Comparison of ENCODE assay signal across 11 cellular contexts in the genomic region with DNA sequence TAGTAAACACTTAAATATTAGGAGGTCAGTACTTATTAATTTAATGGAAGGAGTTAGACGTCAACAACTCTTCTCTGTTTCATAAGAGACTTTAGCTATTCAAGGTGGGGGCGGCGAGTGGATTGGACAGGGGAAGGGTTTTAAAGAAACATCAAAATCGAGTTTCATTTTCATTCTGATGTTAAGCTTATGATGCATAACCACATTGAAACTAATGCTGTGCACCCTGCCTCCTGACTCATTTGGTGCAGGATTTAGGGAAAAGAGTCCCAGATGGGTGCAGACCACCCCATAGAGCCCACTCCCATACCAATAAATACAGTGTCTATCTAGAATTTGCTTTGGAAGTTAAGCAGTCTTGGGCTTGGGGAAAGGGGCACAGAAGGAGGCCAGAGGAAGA. TPM values are rescaled to one million over a fixed set of nuclear protein-coding genes. Genes with fewer than 3 reads are reported as not detected.
DNase-seq lines count a peak whose midpoint lies in the region; ATAC-seq lines count a peak whose summit lies in the region.
"Had no signal": no experiment of that assay in that cellular context is flagged by ENCODE, and none has a peak within 500 bp of the region (broad histone marks: within the 10 kb centered on the region; RNA-seq: fewer than 3 reads in every experiment).

No MANE protein-coding gene starts in this region.

- POLR2A ChIA-PET in activated CD4-positive, alpha-beta T cell treated with anti-CD3 and anti-CD28 coated beads for 36 hours (lab: Charles Lee), result interaction anchor here (0.7 to 0.8 kb wide), 2 partner anchors 14 to 273 kb away, joined by 3 read pairs; no protein-coding TSS in a partner anchor
- POLR2A ChIA-PET in activated CD8-positive, alpha-beta T cell treated with anti-CD3 and anti-CD28 coated beads, Interleukin-2, amount 10 ng/mL, durations not matched to agents 7 days and 5 days (lab: Charles Lee), result interaction anchor here (1.1 to 1.5 kb wide), 2 partner anchors 113 to 274 kb away, joined by 3 read pairs; a partner anchor contains a TSS

- no peak overlapping the region for H3K4me3 ChIP-seq in GM23248

- CTCF ChIA-PET in activated CD4-positive, alpha-beta T cell treated with anti-CD3 and anti-CD28 coated beads for 36 hours (lab: Charles Lee), result interaction anchor here (0.6 to 13.0 kb wide), 13 partner anchors 8 to 363 kb away, joined by 3 to 207 read pairs (median 4); a partner anchor contains a TSS
- CTCF ChIA-PET in activated CD8-positive, alpha-beta T cell treated with anti-CD3 and anti-CD28 coated beads, Interleukin-2, amount 10 ng/mL, durations not matched to agents 7 days and 5 days (lab: Charles Lee), result interaction anchor here (0.8 to 11.2 kb wide), 9 partner anchors 10 to 310 kb away, joined by 3 to 213 read pairs (median 5); a partner anchor contains a TSS

- WGBS in GM23248 (ENCODE audit: low coverage in 1 of 2, low lambda C conversion rate in 2 of 2, missing lambda C conversion rate in 2 of 2), 2 experiments, result 71 to 72% methylated on average over 4 of the region's 4 CpGs

- no peak overlapping the region for H3K9ac ChIP-seq in GM23248

- H3K27me3 ChIP-seq in GM23248 (replicated peaks; ENCODE audit: insufficient read depth), result no peaks in the 10 kb centered on the region

- H3K4me2 ChIP-seq in GM23248 (ENCODE audit: unreplicated experiment), result no peak overlapping the region

- H3K27ac ChIP-seq in GM23248, result no peak overlapping the region

- H3K4me3 Mint-ChIP-seq in activated CD4-positive, alpha-beta T cell treated with anti-CD3 and anti-CD28 coated beads for 36 hours, result no peak overlapping the region
- no peak overlapping the region for H3K4me3 Mint-ChIP-seq in activated CD8-positive, alpha-beta T cell treated with anti-CD3 and anti-CD28 coated beads, Interleukin-2, amount 10 ng/mL, durations not matched to agents 7 days and 5 days

- no peak overlapping the region for H2AFZ ChIP-seq in GM23248

- peaks cover 11% of the 10 kb centered on the region for H3K4me1 ChIP-seq in GM23248 (ENCODE audit: insufficient read depth)

- H3K27me3 Mint-ChIP-seq in activated CD4-positive, alpha-beta T cell treated with anti-CD3 and anti-CD28 coated beads for 36 hours, result no peaks in the 10 kb centered on the region
- H3K27me3 Mint-ChIP-seq in activated CD8-positive, alpha-beta T cell treated with anti-CD3 and anti-CD28 coated beads, Interleukin-2, amount 10 ng/mL, durations not matched to agents 7 days and 5 days (ENCODE audit: low read depth), result no peaks in the 10 kb centered on the region

- peak overlapping the region; percentile 38 for H3K27ac Mint-ChIP-seq in activated CD4-positive, alpha-beta T cell treated with anti-CD3 and anti-CD28 coated beads for 36 hours
- peak overlapping the region; percentile 75 for H3K27ac Mint-ChIP-seq in activated CD8-positive, alpha-beta T cell treated with anti-CD3 and anti-CD28 coated beads, Interleukin-2, amount 10 ng/mL, durations not matched to agents 7 days and 5 days

- H3K4me1 Mint-ChIP-seq in activated CD4-positive, alpha-beta T cell treated with anti-CD3 and anti-CD28 coated beads for 36 hours, result peaks cover 48% of the 10 kb centered on the region
- peaks cover 36% of the 10 kb centered on the region for H3K4me1 Mint-ChIP-seq in activated CD8-positive, alpha-beta T cell treated with anti-CD3 and anti-CD28 coated beads, Interleukin-2, amount 10 ng/mL, durations not matched to agents 7 days and 5 days (ENCODE audit: low read depth)

- ATAC-seq in activated CD4-positive, alpha-beta T cell treated with anti-CD3 and anti-CD28 coated beads for 36 hours, result peak; percentile 87
- ATAC-seq in HG03025 (IDR thresholded peaks at IDR 0.05; ENCODE audit: low FRiP score, unreplicated experiment), result peak; percentile 53
- peak; percentile 63 for ATAC-seq in activated CD8-positive, alpha-beta T cell treated with anti-CD3 and anti-CD28 coated beads, Interleukin-2, amount 10 ng/mL, durations not matched to agents 7 days and 5 days

- H4K20me1 ChIP-seq in GM23248 (ENCODE audit: insufficient read depth), result no peaks in the 10 kb centered on the region; the same call in 1 of the 2 replicates

- H3K9me3 Mint-ChIP-seq in activated CD4-positive, alpha-beta T cell treated with anti-CD3 and anti-CD28 coated beads for 36 hours (ENCODE audit: low read depth), result no peaks in the 10 kb centered on the region
- no peaks in the 10 kb centered on the region for H3K9me3 Mint-ChIP-seq in activated CD8-positive, alpha-beta T cell treated with anti-CD3 and anti-CD28 coated beads, Interleukin-2, amount 10 ng/mL, durations not matched to agents 7 days and 5 days (ENCODE audit: insufficient read depth)

- no peaks in the 10 kb centered on the region for H3K9me2 ChIP-seq in GM23248 (ENCODE audit: insufficient read depth)

- no peaks in the 10 kb centered on the region for H3K9me3 ChIP-seq in GM23248 (ENCODE audit: low read depth)

- peaks cover 43% of the 10 kb centered on the region for H3K79me2 ChIP-seq in GM23248 (ENCODE audit: insufficient read depth)

- intact Hi-C loops in activated CD4-positive, alpha-beta T cell treated with anti-CD3 and anti-CD28 coated beads for 36 hours (cut with DNase I, micrococcal nuclease), result loop anchor here in 1 of 2 experiments (2.0 kb wide), 1 partner anchor 66 kb away; no protein-coding TSS in a partner anchor

- in situ Hi-C loops in GM23248 (cut with MboI), result no loop called here

- peaks cover 8% of the 10 kb centered on the region; the same call in 1 of the 2 replicates for H3K36me3 ChIP-seq in GM23248 (ENCODE audit: low read depth)

- H3K36me3 Mint-ChIP-seq in activated CD4-positive, alpha-beta T cell treated with anti-CD3 and anti-CD28 coated beads for 36 hours (ENCODE audit: low read depth), result peaks cover 39% of the 10 kb centered on the region
- H3K36me3 Mint-ChIP-seq in activated CD8-positive, alpha-beta T cell treated with anti-CD3 and anti-CD28 coated beads, Interleukin-2, amount 10 ng/mL, durations not matched to agents 7 days and 5 days (ENCODE audit: low read depth), result peaks cover 41% of the 10 kb centered on the region

- peak; percentile 82 for DNase-seq in activated CD4-positive, alpha-beta T cell treated with anti-CD3 and anti-CD28 coated beads for 36 hours
- no peak for DNase-seq in activated CD4-positive, alpha-beta T cell treated with anti-CD3 and anti-CD28 coated beads for 4 hours
- DNase-seq in activated CD8-positive, alpha-beta T cell treated with anti-CD3 and anti-CD28 coated beads, Interleukin-2, amount 10 ng/mL, durations not matched to agents 7 days and 5 days, result peak; percentile 59
- DNase-seq in stimulated activated CD8-positive, alpha-beta memory T cell treated with anti-CD3 and anti-CD28 coated beads, Interleukin-7, amount 100 ng/mL, for 48 hours (ENCODE audit: extremely low read depth in 1 of 2, low read depth in 1 of 2), result peak; percentile 29 to 50
- DNase-seq in 8988T (no peak), RKO (ENCODE audit: low spot score) (no peak), GM23248 (no peak)
- DNase-seq: NCI-H345, substantia nigra had no signal

- H3F3A ChIP-seq in GM23248 (ENCODE audit: insufficient read depth), result peaks cover 22% of the 10 kb centered on the region; the same call in 1 of the 2 replicates

RNA-seq across cellular contexts. Expression of a gene that starts 7.4 kb away (rescaled TPM):
- total RNA-seq in activated CD4-positive, alpha-beta T cell treated with anti-CD3 and anti-CD28 coated beads for 36 hours, result 1 to 10 TPM; 6.4 to 6.6 TPM
- total RNA-seq in activated CD8-positive, alpha-beta T cell treated with anti-CD3 and anti-CD28 coated beads, Interleukin-2, amount 10 ng/mL, durations not matched to agents 7 days and 5 days, result 1 to 10 TPM; 7.7 to 8.2 TPM
- 2.9 and 3.9 TPM in 2 replicates for total RNA-seq in GM23248 (2014; rRNA removed; shearing (Covaris generic))
- polyA plus RNA-seq in GM23248 (2016; fragmentation: Nextera tagmentation; extraction: Ambion mirVana), result 1.5 TPM in 2 replicates

RNA-seq across cellular contexts. Expression of a gene that starts 17.3 kb away (rescaled TPM):
- total RNA-seq in activated CD4-positive, alpha-beta T cell treated with anti-CD3 and anti-CD28 coated beads for 36 hours, result under 1 TPM; 0.37 to 0.63 TPM
- total RNA-seq in activated CD8-positive, alpha-beta T cell treated with anti-CD3 and anti-CD28 coated beads, Interleukin-2, amount 10 ng/mL, durations not matched to agents 7 days and 5 days, result not detected
- not detected in 2 replicates for total RNA-seq in GM23248 (2014; rRNA removed; shearing (Covaris generic))
- polyA plus RNA-seq in GM23248 (2016; fragmentation: Nextera tagmentation; extraction: Ambion mirVana), result not detected in 2 replicates
- total RNA-seq: A172 had no signal

RNA-seq across cellular contexts. Expression of a gene that starts 41.6 kb away (rescaled TPM):
- total RNA-seq in activated CD4-positive, alpha-beta T cell treated with anti-CD3 and anti-CD28 coated beads for 36 hours, result under 1 TPM; 0.18 to 0.32 TPM
- total RNA-seq in activated CD8-positive, alpha-beta T cell treated with anti-CD3 and anti-CD28 coated beads, Interleukin-2, amount 10 ng/mL, durations not matched to agents 7 days and 5 days, result under 1 TPM; 0.18 to 0.37 TPM
- not detected in 2 replicates for total RNA-seq in GM23248 (2014; rRNA removed; shearing (Covaris generic))
- polyA plus RNA-seq in GM23248 (2016; fragmentation: Nextera tagmentation; extraction: Ambion mirVana), result not detected in 2 replicates
- total RNA-seq: A172 had no signal

RNA-seq across cellular contexts. Expression of a gene that starts 50.9 kb away (rescaled TPM):
- 1 to 10 TPM; 2.4 to 2.6 TPM for total RNA-seq in activated CD4-positive, alpha-beta T cell treated with anti-CD3 and anti-CD28 coated beads for 36 hours
- 1 to 10 TPM; 1.3 to 1.4 TPM for total RNA-seq in activated CD8-positive, alpha-beta T cell treated with anti-CD3 and anti-CD28 coated beads, Interleukin-2, amount 10 ng/mL, durations not matched to agents 7 days and 5 days
- total RNA-seq in GM23248 (2014; rRNA removed; shearing (Covaris generic)), result not detected in 2 replicates
- not detected in 2 replicates for polyA plus RNA-seq in GM23248 (2016; fragmentation: Nextera tagmentation; extraction: Ambion mirVana)
- total RNA-seq: A172 had no signal

Comparison
In these comparisons a context has a peak if more than half of its experiments do, and no peak if none do; other contexts are left out.
1. DNase-seq: peak in activated CD4-positive, alpha-beta T cell treated with anti-CD3 and anti-CD28 coated beads for 36 hours (single experiment), activated CD8-positive, alpha-beta T cell treated with anti-CD3 and anti-CD28 coated beads, Interleukin-2, amount 10 ng/mL, durations not matched to agents 7 days and 5 days (single experiment) and stimulated activated CD8-positive, alpha-beta memory T cell treated with anti-CD3 and anti-CD28 coated beads, Interleukin-7, amount 100 ng/mL, for 48 hours (2 of 2); none in activated CD4-positive, alpha-beta T cell treated with anti-CD3 and anti-CD28 coated beads for 4 hours (0 of 2), 8988T (single experiment), RKO (single experiment) and GM23248 (single experiment).
2. Peak in every context shown above with its lines, with median percentiles within 50 percentile points of each other: ATAC-seq.